ENCODE assay signal across 9 cellular contexts in genomic region chr10:3780056-3780765, GRCh38. TPM values are rescaled to one million over a fixed set of nuclear protein-coding genes. Genes with fewer than 3 reads are reported as not detected.
DNase-seq lines count a peak whose midpoint lies in the region; ATAC-seq and TF ChIP-seq lines count a peak whose summit lies in the region.
"Had no signal": no experiment of that assay in that cellular context is flagged by ENCODE, and none has a peak within 500 bp of the region (broad histone marks: within the 10 kb centered on the region; RNA-seq: fewer than 3 reads in every experiment).

No MANE protein-coding gene starts in this region.

- H3K79me2 ChIP-seq in mammary epithelial cell (ENCODE audit: insufficient read depth, low read length), result peaks cover 72% of the 10 kb centered on the region

- no peak overlapping the region for H2AFZ ChIP-seq in mammary epithelial cell (ENCODE audit: low read depth, low read length)
- H2AFZ ChIP-seq in mesenchymal stem cell (ENCODE audit: low read depth, low read length), result no peak overlapping the region

- CTCF ChIA-PET in mammary epithelial cell (lab: Charles Lee; ENCODE audit: low non-redundant PET), result no interaction called here

- H3K23ac ChIP-seq in mesenchymal stem cell (ENCODE audit: low read length in 2 of 2), result peak overlapping the region in 1 of 2 experiments; percentile 12

- intact Hi-C loops in heart right ventricle (cut with DNase I) (loop anchor here in 8 of 10 donors (2.0 to 10.0 kb wide), 20 partner anchors 29 to 987 kb away; no protein-coding TSS in a partner anchor), Right ventricle myocardium inferior (cut with DNase I) (loop anchor here (2.0 to 10.0 kb wide), 4 partner anchors 105 to 717 kb away; no protein-coding TSS in a partner anchor), mammary epithelial cell (cut with micrococcal nuclease) (loop anchor here (1.0 to 10.0 kb wide), 4 partner anchors 295 to 752 kb away; no protein-coding TSS in a partner anchor), uterus (cut with DNase I; ENCODE audit: low total_unique reads) (loop anchor here (10.0 kb wide), 1 partner anchor 465 kb away; no protein-coding TSS in a partner anchor), sciatic nerve (cut with DNase I) (loop anchor here (5.0 kb wide), 2 partner anchors 313 to 877 kb away; no protein-coding TSS in a partner anchor)

- H3K9me3 ChIP-seq in heart right ventricle, result no peaks in the 10 kb centered on the region
- no peaks in the 10 kb centered on the region for H3K9me3 ChIP-seq in mammary epithelial cell (replicated peaks; ENCODE audit: insufficient read depth, low read length)
- H3K9me3 ChIP-seq in mesenchymal stem cell (ENCODE audit: control insufficient read depth, low read length), result no peaks in the 10 kb centered on the region
- no peaks in the 10 kb centered on the region for H3K9me3 ChIP-seq in uterus

- H2BK12ac ChIP-seq in mesenchymal stem cell (ENCODE audit: low read length in 2 of 2), result no peak overlapping the region

- H3K14ac ChIP-seq in mesenchymal stem cell (ENCODE audit: low read length in 2 of 2), result peak overlapping the region in 1 of 2 experiments; percentile 5

- TF ChIP-seq CTCF in heart right ventricle (IDR thresholded peaks at IDR 0.05), result no peak
- TF ChIP-seq CTCF in mammary epithelial cell (conservative IDR thresholded peaks at IDR 0.05 in 1 of 2, IDR thresholded peaks at IDR 0.05 in 1 of 2; ENCODE audit: extremely low read depth in 1 of 2, insufficient read depth in 1 of 2, low read depth in 1 of 2, low read length in 2 of 2), result no peak
- TF ChIP-seq CTCF in uterus (IDR thresholded peaks at IDR 0.05), result no peak

- WGBS in heart right ventricle, 2 donors, result 16% methylated on average over 17 of the region's 17 CpGs
- WGBS in mammary epithelial cell (ENCODE audit: low coverage, missing lambda C conversion rate), result 5% methylated on average over 13 of the region's 17 CpGs
- WGBS in mesenchymal stem cell, result 42% methylated on average over 17 of the region's 17 CpGs

- peak overlapping the region; percentile 33 for H4K8ac ChIP-seq in mesenchymal stem cell (ENCODE audit: low read length)

- H3K4me1 ChIP-seq in heart right ventricle, result peaks cover 26 to 72% (median 69%) of the 10 kb centered on the region in 9 donors
- H3K4me1 ChIP-seq in mammary epithelial cell (ENCODE audit: insufficient read depth, low read length), result peaks cover 49% of the 10 kb centered on the region
- peaks cover 25% of the 10 kb centered on the region for H3K4me1 ChIP-seq in mesenchymal stem cell (ENCODE audit: control insufficient read depth, insufficient read depth, low read depth, low read length)
- H3K4me1 ChIP-seq in uterus, result peaks cover 5 to 6% of the 10 kb centered on the region in 2 donors

- H3K9ac ChIP-seq in mammary epithelial cell (ENCODE audit: insufficient read depth, low read length) (peak overlapping the region; percentile 100), mesenchymal stem cell (ENCODE audit: low read length) (peak overlapping the region; percentile 100)

- H3K4ac ChIP-seq in mesenchymal stem cell (ENCODE audit: low read depth in 1 of 2, low read length in 2 of 2), result no peak overlapping the region

- TSS peak; percentile 12 for BruUV-seq in mammary epithelial cell (replicated peaks; lab: Mats Ljungman, UMichigan)

- H3K79me1 ChIP-seq in mesenchymal stem cell (replicated peaks; ENCODE audit: low read length, poor library complexity, severe bottlenecking), result no peaks in the 10 kb centered on the region

- peak overlapping the region; percentile 91 for H3K4me2 ChIP-seq in mammary epithelial cell (ENCODE audit: insufficient read depth, low read depth, low read length)
- peak overlapping the region; percentile 87 for H3K4me2 ChIP-seq in mesenchymal stem cell (ENCODE audit: low read length, poor library complexity, severe bottlenecking)

- DNase-seq in heart right ventricle, result no peak
- no peak for DNase-seq in Right ventricle myocardium inferior (ENCODE audit: missing footprints)
- peak; percentile 77 for DNase-seq in mammary epithelial cell
- DNase-seq in mesenchymal stem cell, result peak; percentile 76
- DNase-seq in uterus, result no peak
- no peak for DNase-seq in GM03348 (ENCODE audit: low spot score)
- DNase-seq in sciatic nerve (ENCODE audit: low spot score), result no peak
- DNase-seq in NCI-H82 (lab: John Stamatoyannopoulos, UW), result no peak
- DNase-seq: RPMI8226 had no signal

- dilution Hi-C loops in mammary epithelial cell (cut with HindIII; ENCODE audit: low sequenced_read_pairs), result loop anchor here (5.0 kb wide), 1 partner anchor 72 kb away; no protein-coding TSS in a partner anchor

- peaks cover 0 to 73% (median 49%) of the 10 kb centered on the region in 9 donors for H3K36me3 ChIP-seq in heart right ventricle
- peaks cover 28% of the 10 kb centered on the region for H3K36me3 ChIP-seq in mammary epithelial cell (ENCODE audit: insufficient read depth, low read length)
- peaks cover 33 to 86% of the 10 kb centered on the region in 2 experiments for H3K36me3 ChIP-seq in mesenchymal stem cell (ENCODE audit: control insufficient read depth in 1 of 2, insufficient read depth in 2 of 2, low read depth in 1 of 2, low read length in 2 of 2)
- H3K36me3 ChIP-seq in uterus, result no peaks in the 10 kb centered on the region

- peak overlapping the region; percentile 67 to 99 (median 94) for H3K4me3 ChIP-seq in heart right ventricle
- H3K4me3 ChIP-seq in mammary epithelial cell (replicated peaks in 1 of 3; ENCODE audit: insufficient read depth in 1 of 3, low read depth in 2 of 3, low read length in 3 of 3), result peak overlapping the region; percentile 78 to 96 (median 93)
- H3K4me3 ChIP-seq in mesenchymal stem cell (ENCODE audit: insufficient read depth in 1 of 2, low read depth in 1 of 2, low read length in 2 of 2), result peak overlapping the region; percentile 26 to 97
- peak overlapping the region; percentile 86 to 93 for H3K4me3 ChIP-seq in uterus

- H4K20me1 ChIP-seq in mammary epithelial cell (ENCODE audit: insufficient read depth, low read length), result no peaks in the 10 kb centered on the region

- TF ChIP-seq POLR2A in uterus (IDR thresholded peaks at IDR 0.05), result peak in 1 of 2 donors; percentile 16

- no peak overlapping the region for H2BK120ac ChIP-seq in mesenchymal stem cell (ENCODE audit: low read depth, low read length)

- H3K27me3 ChIP-seq in heart right ventricle (no peaks in the 10 kb centered on the region), mammary epithelial cell (ENCODE audit: insufficient read depth, low read length) (no peaks in the 10 kb centered on the region), mesenchymal stem cell (ENCODE audit: control insufficient read depth in 1 of 2, insufficient read depth in 1 of 2, low read length in 2 of 2) (no peaks in the 10 kb centered on the region), uterus (no peaks in the 10 kb centered on the region)

- H2AK5ac ChIP-seq in mesenchymal stem cell (ENCODE audit: low read length, severe bottlenecking), result peak overlapping the region; percentile 29

- in situ Hi-C loops in mammary epithelial cell (cut with MboI; ENCODE audit: low sequenced_read_pairs in 2 of 2), result loop anchor here (5.0 to 25.0 kb wide), 6 partner anchors 72 to 985 kb away; no protein-coding TSS in a partner anchor

- no peak overlapping the region for H4K91ac ChIP-seq in mesenchymal stem cell (ENCODE audit: low read length)

- ATAC-seq in heart right ventricle, result no peak
- ATAC-seq in Right ventricle myocardium inferior, result no peak
- no peak for ATAC-seq in sciatic nerve

- peak overlapping the region; percentile 98 to 100 (median 100) for H3K27ac ChIP-seq in heart right ventricle
- peak overlapping the region; percentile 97 for H3K27ac ChIP-seq in mammary epithelial cell (ENCODE audit: insufficient read depth, low read depth, low read length)
- peak overlapping the region; percentile 88 for H3K27ac ChIP-seq in mesenchymal stem cell (ENCODE audit: low read length, poor library complexity, severe bottlenecking)
- H3K27ac ChIP-seq in uterus, result peak overlapping the region; percentile 99 to 100

- no peak overlapping the region for H2BK15ac ChIP-seq in mesenchymal stem cell (ENCODE audit: low read depth, poor library complexity, severe bottlenecking)

- H2BK5ac ChIP-seq in mesenchymal stem cell (ENCODE audit: low read depth, low read length, poor library complexity, severe bottlenecking), result no peak overlapping the region

- H3K18ac ChIP-seq in mesenchymal stem cell (ENCODE audit: low read depth in 1 of 2, low read length in 2 of 2), result peak overlapping the region; percentile 11 to 79

RNA-seq across cellular contexts. Expression of gene KLF6, which starts 4.8 kb away (rescaled TPM):
- total RNA-seq in heart right ventricle (10 to 100 TPM; 40.4 to 90.5 (median 56.6) TPM), Right ventricle myocardium inferior (68.4 TPM), mammary epithelial cell (100 to 1,000 TPM in 1 of 2 donors, 10 to 100 TPM in 1; 95.4 to 268 TPM), uterus (100 to 1,000 TPM in 2 of 4 donors, 10 to 100 TPM in 2; 47.9 to 128 (median 87.4) TPM), sciatic nerve (273 TPM)
- polyA plus RNA-seq in heart right ventricle (10 to 100 TPM; 22.1 to 34.1 TPM), mammary epithelial cell (125 TPM)
- 330 TPM for polyA minus RNA-seq in mammary epithelial cell
- polyA plus RNA-seq in mesenchymal stem cell (2013, experiment 1 of 2), result 195 TPM
- polyA plus RNA-seq in mesenchymal stem cell (2013, experiment 2 of 2), result 183 TPM

Comparison
In these comparisons a context has a peak if more than half of its experiments do, and no peak if none do; other contexts are left out.
1. DNase-seq: peak in mammary epithelial cell (single experiment) and mesenchymal stem cell (single experiment); none in heart right ventricle (0 of 2), Right ventricle myocardium inferior (single experiment), uterus (0 of 2), GM03348 (single experiment), sciatic nerve (single experiment) and NCI-H82 (single experiment).
2. Peak in every context shown above with its lines, with median percentiles within 50 percentile points of each other: H3K27ac ChIP-seq and H3K4me3 ChIP-seq.